In the genomic region with DNA sequence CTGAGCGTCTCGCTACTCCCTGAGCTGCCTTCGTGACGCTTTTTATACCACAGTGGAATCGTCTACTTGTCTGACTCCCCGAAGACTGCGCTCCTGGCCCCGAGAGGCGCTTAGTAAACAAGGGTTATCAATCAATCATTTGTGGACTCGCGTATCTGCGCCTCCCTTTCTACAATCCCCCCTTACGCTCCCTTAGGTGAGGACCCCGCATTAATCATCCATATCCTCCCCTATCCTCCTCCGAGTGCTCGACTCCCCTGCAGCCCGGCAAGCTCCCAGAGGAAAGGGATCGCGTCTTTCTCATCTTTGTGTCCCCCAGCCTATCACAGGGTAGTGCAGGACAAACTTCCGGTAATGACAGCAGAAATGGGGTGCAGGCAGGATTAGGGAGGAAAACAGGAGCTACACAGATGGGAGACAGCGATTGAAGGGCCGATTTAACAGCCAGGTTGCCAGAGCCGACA, we compare ENCODE assay signal across 9 cellular contexts. TPM values are rescaled to one million over a fixed set of nuclear protein-coding genes. Genes with fewer than 3 reads are reported as not detected.
A peak's percentile ranks its signal among the peaks of the same experiment; 100 is the strongest.
DNase-seq lines count a peak whose midpoint lies in the region; ATAC-seq and TF ChIP-seq lines count a peak whose summit lies in the region.
"Had no signal": no experiment of that assay in that cellular context is flagged by ENCODE, and none has a peak within 500 bp of the region (broad histone marks: within the 10 kb centered on the region; RNA-seq: fewer than 3 reads in every experiment).

No MANE protein-coding gene starts in this region.

- H3K9me2 ChIP-seq in PC-9 (ENCODE audit: insufficient read depth): no peaks in the 10 kb centered on the region

- POLR2A ChIA-PET in PC-9 (lab: Charles Lee; ENCODE audit: unreplicated experiment): interaction anchor here (0.5 to 0.6 kb wide), 5 partner anchors 151 to 1384 kb away, joined by 3 to 8 read pairs (median 4); a partner anchor contains a TSS

- no peak for TF ChIP-seq CTCF in GM13977 (IDR thresholded peaks at IDR 0.05; ENCODE audit: extremely low read depth, insufficient read depth, missing control alignments)
- no peak for TF ChIP-seq CTCF in PC-9 (conservative IDR thresholded peaks at IDR 0.05)
- TF ChIP-seq CTCF in gastrocnemius medialis (IDR thresholded peaks at IDR 0.05 in 4 of 5, conservative IDR thresholded peaks at IDR 0.05 in 1 of 5): no peak

- H3K4me1 ChIP-seq in PC-9 (replicated peaks; ENCODE audit: insufficient read depth) (peaks cover 28% of the 10 kb centered on the region), gastrocnemius medialis (peaks cover 55 to 56% of the 10 kb centered on the region in 2 donors)

- ATAC-seq in HG03108 (IDR thresholded peaks at IDR 0.05; ENCODE audit: unreplicated experiment) (peak; percentile 9), gastrocnemius medialis (peak; percentile 34 to 43)

- H3K4me2 ChIP-seq in PC-9: peak overlapping the region; percentile 96

- peak overlapping the region; percentile 35 for H3K27ac ChIP-seq in PC-9
- peak overlapping the region; percentile 98 to 99 (median 98) for H3K27ac ChIP-seq in gastrocnemius medialis

- no peak for TF ChIP-seq POLR2A in gastrocnemius medialis (IDR thresholded peaks at IDR 0.05)

- intact Hi-C loops in PC-9 (cut with micrococcal nuclease; ENCODE audit: unreplicated experiment): loop anchor here (2.0 to 5.0 kb wide), 5 partner anchors 36 to 725 kb away; a partner anchor contains a TSS
- intact Hi-C loops in gastrocnemius medialis (cut with DNase I; ENCODE audit: low total_unique reads): loop anchor here (2.0 to 5.0 kb wide), 5 partner anchors 108 to 435 kb away; a partner anchor contains a TSS

- peaks cover 51% of the 10 kb centered on the region for H3K79me2 ChIP-seq in PC-9 (ENCODE audit: low read depth)

- H3K9me3 ChIP-seq in PC-9 (ENCODE audit: insufficient read depth, low read depth) (no peaks in the 10 kb centered on the region), gastrocnemius medialis (no peaks in the 10 kb centered on the region)

- in situ Hi-C loops in GM13977 (cut with MboI; ENCODE audit: low pct_unique_long_range_greater_than_20kb, low sequenced_read_pairs, unreplicated experiment) (no loop called here), gastrocnemius medialis (cut with MboI; ENCODE audit: low sequenced_read_pairs in 4 of 4) (loop anchor here in 1 of 4 donors (5.0 to 25.0 kb wide), 2 partner anchors 210 to 710 kb away; a partner anchor contains a TSS)

- DNase-seq in Ammon's horn (ENCODE audit: low spot score) (peak; percentile 70), GM13977 (ENCODE audit: low spot score) (peak; percentile 21), PC-9 (peak; percentile 42 to 59), anterior cingulate cortex (lab: John Stamatoyannopoulos, UW) (peak in 34 of 58 donors; percentile 7 to 78 (median 53)), hippocampal formation (lab: John Stamatoyannopoulos, UW) (peak; percentile 15 to 47), gastrocnemius medialis (peak in 1 of 2 donors; percentile 25), COLO829 (ENCODE audit: low spot score) (no peak)

- H3F3A ChIP-seq in PC-9 (ENCODE audit: insufficient read depth, low read depth): 0 out of 2 replicates have a peak, but pooled peaks cover 8% of the 10 kb centered on the region

- H2AFZ ChIP-seq in PC-9: peak overlapping the region; percentile 90

- H4K20me1 ChIP-seq in PC-9 (ENCODE audit: insufficient read depth): peaks cover 13% of the 10 kb centered on the region

- CTCF ChIA-PET in PC-9 (lab: Charles Lee): interaction anchor here (1.1 kb wide), 2 partner anchors 93 to 191 kb away, joined by 3 to 5 read pairs; no protein-coding TSS in a partner anchor

- H3K4me3 ChIP-seq in PC-9 (peak overlapping the region; percentile 68), gastrocnemius medialis (peak overlapping the region; percentile 82 to 99 (median 96))

- TSS peak; percentile 41 for BruUV-seq in PC-9 (replicated peaks; lab: Mats Ljungman, UMichigan)

- H3K36me3 ChIP-seq in PC-9 (ENCODE audit: low read depth): 0 out of 2 replicates have a peak, but pooled peaks cover 3% of the 10 kb centered on the region
- no peaks in the 10 kb centered on the region for H3K36me3 ChIP-seq in gastrocnemius medialis

- H3K27me3 ChIP-seq in PC-9 (ENCODE audit: insufficient read depth, low read depth) (no peaks in the 10 kb centered on the region), gastrocnemius medialis (no peaks in the 10 kb centered on the region)

RNA-seq across cellular contexts. Expression of a gene that starts 0.5 kb away (rescaled TPM):
- 239 and 287 TPM in 2 replicates for total RNA-seq in PC-9 (2021)
- 100 to 1,000 TPM; 156 to 248 (median 224) TPM for total RNA-seq in gastrocnemius medialis

RNA-seq across cellular contexts. Expression of a gene that starts 0.9 kb away (rescaled TPM):
- total RNA-seq in PC-9 (2021): 8.8 and 11.5 TPM in 2 replicates
- total RNA-seq in gastrocnemius medialis: 1 to 10 TPM; 2.6 to 9.5 (median 7.0) TPM

RNA-seq across cellular contexts. Expression of a gene that starts 34.5 kb away (rescaled TPM):
- 1.6 TPM in 2 replicates for total RNA-seq in PC-9 (2021)
- not detected for total RNA-seq in gastrocnemius medialis
- total RNA-seq: T-helper 1 cell treated with Interleukin-12 subunit alpha and Interleukin-12 subunit beta and Interleukin-4 antibody, amounts not matched to agents 30 ng/mL and 1 ng/mL, for 36 hours had no signal
